ENCODE assay signal across 8 cellular contexts in genomic region chr4:54090804-54091623, GRCh38. TPM values are rescaled to one million over a fixed set of nuclear protein-coding genes. Genes with fewer than 3 reads are reported as not detected.
A peak's percentile ranks its signal among the peaks of the same experiment; 100 is the strongest.
DNase-seq lines count a peak whose midpoint lies in the region; FAIRE-seq and TF ChIP-seq lines count a peak whose summit lies in the region.

No MANE protein-coding gene starts in this region.

- peak overlapping the region; percentile 93 for H3K4me3 Mint-ChIP-seq in activated naive CD8-positive, alpha-beta T cell

- H3K4me1 ChIP-seq in HUES48 (ENCODE audit: control insufficient read depth, insufficient read depth, low read length): peaks cover 45% of the 10 kb centered on the region
- H3K4me1 ChIP-seq in skeletal muscle tissue (ENCODE audit: control insufficient read depth in 3 of 3, insufficient read depth in 3 of 3, low read length in 3 of 3): peaks cover 12 to 16% (median 13%) of the 10 kb centered on the region in 3 donors

- H3K27ac ChIP-seq in HUES48 (ENCODE audit: low read depth, low read length) (no peak overlapping the region), skeletal muscle tissue (ENCODE audit: low read depth, low read length) (peak overlapping the region; percentile 33)

- H3K4me1 Mint-ChIP-seq in activated naive CD8-positive, alpha-beta T cell (ENCODE audit: low read depth): peaks cover 31% of the 10 kb centered on the region

- H3K9me3 Mint-ChIP-seq in activated naive CD8-positive, alpha-beta T cell (ENCODE audit: low read depth): no peaks in the 10 kb centered on the region

- peak; percentile 23 for DNase-seq in stimulated activated CD4-positive, alpha-beta T cell treated with anti-CD3 and anti-CD28 coated beads, Interleukin-4, amount 100 ng/mL, for 1 hour
- no peak for DNase-seq in stimulated activated CD4-positive, alpha-beta T cell treated with anti-CD3 and anti-CD28 coated beads, Interleukin-1b, Interleukin-23, amount 100 ng/mL, for 48 hours
- DNase-seq in D721Med (ENCODE audit: insufficient read length, low spot score) (no peak), DMS153 treated with DMSO at 0.1 percent for 48 hours (lab: John Stamatoyannopoulos, UW; ENCODE audit: unreplicated experiment) (no peak)

- peak overlapping the region; percentile 58 for H3K4me3 ChIP-seq in HUES48 (ENCODE audit: low read depth, low read length)
- H3K4me3 ChIP-seq in iPS-11a (ENCODE audit: low read depth, low read length): peak overlapping the region; percentile 13
- H3K4me3 ChIP-seq in skeletal muscle tissue (ENCODE audit: low read length in 3 of 3): peak overlapping the region; percentile 67 to 84 (median 82)

- no peak overlapping the region for H3K9ac ChIP-seq in HUES48 (ENCODE audit: low read depth, low read length)
- peak overlapping the region; percentile 69 to 80 (median 74) for H3K9ac ChIP-seq in skeletal muscle tissue (ENCODE audit: low read depth in 1 of 3, low read length in 3 of 3)

- FAIRE-seq in D721Med (lab: Jason Lieb, UNC): no peak

- H3K27me3 ChIP-seq in HUES48 (ENCODE audit: control insufficient read depth, insufficient read depth, low read length) (peaks cover 85% of the 10 kb centered on the region), skeletal muscle tissue (ENCODE audit: control insufficient read depth in 3 of 3, insufficient read depth in 3 of 3, low read length in 3 of 3) (peaks cover 36 to 39% (median 36%) of the 10 kb centered on the region in 3 donors)

- H3K27me3 Mint-ChIP-seq in activated naive CD8-positive, alpha-beta T cell: peaks cover 28% of the 10 kb centered on the region

- H3K9me3 ChIP-seq in HUES48 (ENCODE audit: control insufficient read depth, insufficient read depth, low read length) (no peaks in the 10 kb centered on the region), skeletal muscle tissue (ENCODE audit: control insufficient read depth in 3 of 3, low read length in 3 of 3) (no peaks in the 10 kb centered on the region)

- no peaks in the 10 kb centered on the region for H3K36me3 Mint-ChIP-seq in activated naive CD8-positive, alpha-beta T cell

- TF ChIP-seq CTCF in D721Med (IDR thresholded peaks at IDR 0.05; ENCODE audit: insufficient read depth, missing control alignments): no peak

- H3K36me3 ChIP-seq in HUES48 (ENCODE audit: control insufficient read depth, insufficient read depth, low read length) (no peaks in the 10 kb centered on the region), skeletal muscle tissue (ENCODE audit: control insufficient read depth in 3 of 3, insufficient read depth in 3 of 3, low read length in 3 of 3) (no peaks in the 10 kb centered on the region)

- H3K27ac Mint-ChIP-seq in activated naive CD8-positive, alpha-beta T cell: no peak overlapping the region

RNA-seq across cellular contexts. Expression of gene GSX2, which starts 8.9 kb away (rescaled TPM):
- not detected for total RNA-seq in skeletal muscle tissue

RNA-seq across cellular contexts. Expression of gene CHIC2, which starts 26.6 kb away (rescaled TPM):
- total RNA-seq in skeletal muscle tissue: 24.5 TPM

Comparison
In these comparisons a context has a peak if more than half of its experiments do, and no peak if none do; other contexts are left out.
1. H3K4me3 ChIP-seq: peak in every context shown above with its lines; median percentile 82 in skeletal muscle tissue; 58 in HUES48; 13 in iPS-11a.